Comparison of ENCODE assay signal across 2 cellular contexts in the genomic region with DNA sequence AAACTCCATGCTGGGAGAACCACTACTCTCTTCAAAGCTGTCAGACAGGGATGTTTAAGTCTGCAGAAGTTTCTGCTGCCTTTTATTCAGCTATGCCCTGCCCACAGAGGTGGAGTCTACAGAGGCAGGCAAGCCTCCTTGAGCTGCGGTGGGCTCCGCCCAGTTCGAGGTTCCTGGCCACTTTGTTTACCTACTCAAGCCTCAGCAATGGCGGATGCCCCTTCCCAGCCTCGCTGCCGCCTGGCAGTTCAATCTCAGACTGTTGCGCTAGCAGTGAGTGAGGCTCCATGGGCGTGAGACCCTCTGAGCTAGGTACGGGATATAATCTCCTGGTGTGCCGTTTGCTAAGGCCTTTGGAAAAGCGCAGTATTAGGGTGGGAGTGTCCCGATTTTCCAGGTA. TPM values are rescaled to one million over a fixed set of nuclear protein-coding genes. Genes with fewer than 3 reads are reported as not detected.
"Had no signal": no experiment of that assay in that cellular context is flagged by ENCODE, and none has a peak within 500 bp of the region (broad histone marks: within the 10 kb centered on the region; RNA-seq: fewer than 3 reads in every experiment).

No MANE protein-coding gene starts in this region.

RNA-seq across cellular contexts. Expression of a gene that starts 10.5 kb away (rescaled TPM):
- total RNA-seq: OCI-LY7, SJCRH30 had no signal
